In the genomic region with DNA sequence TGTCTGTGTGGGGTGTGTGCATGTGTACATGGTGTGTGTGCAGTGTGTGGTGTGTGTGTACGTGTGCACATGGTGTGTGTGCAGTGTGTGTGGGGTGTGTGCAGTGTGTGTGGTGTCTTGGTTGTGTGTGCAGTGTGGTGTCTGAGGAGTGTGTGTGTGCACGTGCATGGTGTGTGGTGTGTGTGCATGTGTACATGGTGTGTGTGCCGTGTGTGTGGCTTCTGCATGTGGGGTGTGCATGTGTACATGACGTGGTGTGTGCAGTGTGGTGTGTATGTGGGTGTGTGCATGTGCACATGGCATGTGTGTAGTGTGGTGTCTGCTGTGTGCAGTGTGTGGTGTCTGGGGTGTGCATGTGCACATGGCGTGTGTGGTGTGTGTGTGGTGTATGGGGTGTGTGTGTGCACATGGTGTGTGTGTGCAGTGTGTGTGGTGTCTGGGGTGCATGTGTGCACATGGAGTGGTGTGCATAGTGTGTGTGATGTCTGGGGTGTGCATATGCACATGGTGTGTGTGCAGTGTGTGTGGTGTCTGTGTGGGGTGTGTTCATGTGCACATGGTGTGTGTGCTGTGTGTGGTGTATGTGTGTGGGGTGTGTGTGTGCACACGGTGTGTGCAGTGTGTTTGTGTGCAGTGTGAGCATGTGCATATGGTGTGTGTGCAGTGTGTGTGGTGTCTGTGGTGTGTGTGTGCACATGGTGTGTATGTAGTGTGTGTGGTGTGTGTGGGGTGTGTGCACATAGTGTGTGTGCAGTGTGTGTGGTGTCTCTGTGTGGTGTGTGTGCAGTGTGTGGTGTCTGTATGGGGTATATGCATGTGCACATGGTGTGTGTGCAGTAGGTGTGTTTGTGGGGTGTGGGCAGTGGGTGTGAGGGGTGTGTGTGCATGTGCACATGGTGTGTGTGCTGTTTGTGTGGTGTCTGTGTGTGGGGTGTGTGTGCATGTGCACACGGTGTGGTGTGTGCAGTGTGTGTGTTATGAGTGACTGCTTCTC, we compare ENCODE assay signal across 10 cellular contexts. TPM values are rescaled to one million over a fixed set of nuclear protein-coding genes. Genes with fewer than 3 reads are reported as not detected.
DNase-seq lines count a peak whose midpoint lies in the region; ATAC-seq and TF ChIP-seq lines count a peak whose summit lies in the region.
"Had no signal": no experiment of that assay in that cellular context is flagged by ENCODE, and none has a peak within 500 bp of the region (broad histone marks: within the 10 kb centered on the region; RNA-seq: fewer than 3 reads in every experiment).

No MANE protein-coding gene starts in this region.

- no peak overlapping the region for H3K27ac Mint-ChIP-seq in type B pancreatic cell

- intact Hi-C loops in gastrocnemius medialis (cut with DNase I; ENCODE audit: low total_unique reads) = no loop called here

- in situ Hi-C loops in gastrocnemius medialis (cut with MboI; ENCODE audit: low sequenced_read_pairs in 4 of 4) = no loop called here

- TF ChIP-seq POLR2A in Peyer's patch (IDR thresholded peaks at IDR 0.05) (no peak), gastroesophageal sphincter (IDR thresholded peaks at IDR 0.05) (no peak), gastrocnemius medialis (IDR thresholded peaks at IDR 0.05) (no peak)

- no peaks in the 10 kb centered on the region for H3K4me1 ChIP-seq in Peyer's patch
- no peaks in the 10 kb centered on the region for H3K4me1 ChIP-seq in gastroesophageal sphincter
- H3K4me1 ChIP-seq in gastrocnemius medialis = no peaks in the 10 kb centered on the region

- H3K36me3 Mint-ChIP-seq in type B pancreatic cell = no peaks in the 10 kb centered on the region

- H3K9me3 Mint-ChIP-seq in type B pancreatic cell = no peaks in the 10 kb centered on the region

- peak in 2 of 3 donors; percentile 52 to 61 for DNase-seq in Peyer's patch
- DNase-seq in gastrocnemius medialis = peak in 1 of 2 donors; percentile 2
- no peak for DNase-seq in NCI-H146 treated with DMSO at 0.1 percent for 48 hours (lab: John Stamatoyannopoulos, UW; ENCODE audit: unreplicated experiment)
- DNase-seq in type B pancreatic cell (ENCODE audit: extremely low spot score, unreplicated experiment) = no peak
- DNase-seq: activated T-cell treated with anti-CD3 and anti-CD28 coated beads, Interleukin-2, amount 50 U/mL, for 48 hours; NCI-H510A treated with DMSO at 0.1 percent for 48 hours had no signal

- H3K36me3 ChIP-seq in Peyer's patch (no peaks in the 10 kb centered on the region), gastroesophageal sphincter (no peaks in the 10 kb centered on the region), gastrocnemius medialis (no peaks in the 10 kb centered on the region)

- H3K27me3 ChIP-seq in Peyer's patch (no peaks in the 10 kb centered on the region), gastroesophageal sphincter (peaks cover 11% of the 10 kb centered on the region), gastrocnemius medialis (no peaks in the 10 kb centered on the region)

- TF ChIP-seq EP300 in gastroesophageal sphincter (IDR thresholded peaks at IDR 0.05) = no peak

- H3K4me3 ChIP-seq in Peyer's patch (no peak overlapping the region), gastroesophageal sphincter (no peak overlapping the region), gastrocnemius medialis (no peak overlapping the region)

- H3K4me3 Mint-ChIP-seq in type B pancreatic cell = no peak overlapping the region

- 52 to 57% methylated on average over 7 of the region's 7 CpGs for WGBS in gastroesophageal sphincter (ENCODE audit: low coverage in 1 of 2), 2 donors

- H3K4me1 Mint-ChIP-seq in type B pancreatic cell (ENCODE audit: unreplicated experiment) = no peaks in the 10 kb centered on the region

- H3K9me3 ChIP-seq in Peyer's patch (peaks cover 0 to 4% (median 0%) of the 10 kb centered on the region in 4 donors), gastroesophageal sphincter (peaks cover 0 to 11% (median 0%) of the 10 kb centered on the region in 3 donors), gastrocnemius medialis (no peaks in the 10 kb centered on the region)

- H3K27me3 Mint-ChIP-seq in type B pancreatic cell = peaks cover 8% of the 10 kb centered on the region

- H3K27ac ChIP-seq in Peyer's patch = no peak overlapping the region
- no peak overlapping the region for H3K27ac ChIP-seq in gastroesophageal sphincter
- H3K27ac ChIP-seq in gastrocnemius medialis = no peak overlapping the region

- ATAC-seq in GM18502 (IDR thresholded peaks at IDR 0.05; ENCODE audit: poor library complexity, unreplicated experiment) (peak; percentile 37), gastroesophageal sphincter (peak; percentile 74), gastrocnemius medialis (peak; percentile 44 to 53), HG02678 (IDR thresholded peaks at IDR 0.05; ENCODE audit: unreplicated experiment) (no peak), HG03342 (IDR thresholded peaks at IDR 0.05; ENCODE audit: unreplicated experiment) (no peak)

- no peak for TF ChIP-seq CTCF in Peyer's patch (IDR thresholded peaks at IDR 0.05)
- no peak for TF ChIP-seq CTCF in gastroesophageal sphincter (IDR thresholded peaks at IDR 0.05)
- TF ChIP-seq CTCF in gastrocnemius medialis (IDR thresholded peaks at IDR 0.05 in 4 of 5, conservative IDR thresholded peaks at IDR 0.05 in 1 of 5) = no peak
- TF ChIP-seq CTCF in type B pancreatic cell (conservative IDR thresholded peaks at IDR 0.05) = no peak

RNA-seq across cellular contexts. Expression of gene ZNG1F, which starts 40.6 kb away (rescaled TPM):
- total RNA-seq in Peyer's patch (10 to 100 TPM in 3 of 4 donors, 1 to 10 TPM in 1; 6.6 to 34.3 (median 24.1) TPM), gastroesophageal sphincter (10 to 100 TPM in 2 of 4 donors, 1 to 10 TPM in 2; 3.4 to 12.9 (median 10.3) TPM), gastrocnemius medialis (1 to 10 TPM in 3 of 4 donors, under 1 TPM in 1; 0.59 to 3.2 (median 2.3) TPM), type B pancreatic cell (ENCODE audit: low replicate concordance) (8.7 and 15.8 TPM in 2 replicates)

Comparison
In these comparisons a context has a peak if more than half of its experiments do, and no peak if none do; other contexts are left out.
1. ATAC-seq: peak in GM18502 (single experiment), gastroesophageal sphincter (single experiment) and gastrocnemius medialis (2 of 2); none in HG02678 (single experiment) and HG03342 (single experiment).
2. DNase-seq: peak in Peyer's patch (2 of 3); none in NCI-H146 treated with DMSO at 0.1 percent for 48 hours (single experiment) and type B pancreatic cell (single experiment).